Comparison of ENCODE assay signal across 18 cellular contexts in genomic region chr19:29591670-29592069, GRCh38.
"Had no signal": no experiment of that assay in that cellular context is flagged by ENCODE, and none has a peak within 500 bp of the region (broad histone marks: within the 10 kb centered on the region; RNA-seq: fewer than 3 reads in every experiment).

No MANE protein-coding gene starts in this region.

- DNase-seq: KBM-7, MV-4-11, NCI-H1048, NCI-H1105 treated with DMSO at 0.1 percent for 48 hours, NCI-H1417 treated with DMSO at 0.1 percent for 48 hours, NCI-H146, NCI-H1694 treated with DMSO at 0.1 percent for 48 hours, NCI-H1930, NCI-H2081, NCI-H2107, NCI-H2227 treated with DMSO at 0.1 percent for 48 hours, NCI-H524 treated with DMSO at 0.1 percent for 48 hours, NCI-H69, NCI-H774, SHP77 had no signal

- FAIRE-seq: RCC 7860 had no signal

- ATAC-seq: SK-N-SH treated with all-trans-retinoic acid at 6 μM for 48 hours had no signal

- H3K27ac ChIP-seq: RWPE1 had no signal
